In genomic region chr1:70469184-70469583, GRCh38 we compare ENCODE assay signal across 8 cellular contexts. TPM values are rescaled to one million over a fixed set of nuclear protein-coding genes. Genes with fewer than 3 reads are reported as not detected.
DNase-seq lines count a peak whose midpoint lies in the region; ATAC-seq, FAIRE-seq and TF ChIP-seq lines count a peak whose summit lies in the region.
"Not testable (repeated sequence)": the region's sequence is repeated elsewhere in the genome, so short reads cannot be mapped to it uniquely, and the experiment has no call there.

No MANE protein-coding gene starts in this region.

- H2BK20ac ChIP-seq in IMR-90 (ENCODE audit: low read depth, low read length) = not testable (repeated sequence)

- H3K9ac ChIP-seq in IMR-90 (ENCODE audit: low read depth, low read length); K562 (ENCODE audit: insufficient read depth in 1 of 2, low read depth in 2 of 2, low read length in 2 of 2): not testable (repeated sequence)

- not testable (repeated sequence) for TF ChIP-seq CTCF in GM23338 (conservative IDR thresholded peaks at IDR 0.05; ENCODE audit: low read depth in 2 of 2); IMR-90 (conservative IDR thresholded peaks at IDR 0.05; ENCODE audit: low read depth, low read length); K562 (IDR thresholded peaks at IDR 0.05 in 2 of 3, conservative IDR thresholded peaks at IDR 0.05 in 1 of 3; ENCODE audit: insufficient read depth in 2 of 3, low read depth in 1 of 3, low read length in 3 of 3); foreskin keratinocyte (conservative IDR thresholded peaks at IDR 0.05)

- H3K9me3 ChIP-seq in IMR-90 (ENCODE audit: control insufficient read depth, insufficient read depth, low read length); K562 (replicated peaks; ENCODE audit: control insufficient read depth, insufficient read depth, low read depth, low read length): not testable (repeated sequence)

- not testable (repeated sequence) for TF ChIP-seq RAD21 in IMR-90 (IDR thresholded peaks at IDR 0.05; ENCODE audit: low read length); K562 (CRISPR knock-in tag; conservative IDR thresholded peaks at IDR 0.05 in 1 of 2, IDR thresholded peaks at IDR 0.05 in 1 of 2)

- H3K27ac Mint-ChIP-seq in GM23338 = not testable (repeated sequence)
- peak overlapping the region; percentile 16 for H3K27ac Mint-ChIP-seq in stimulated activated naive B cell treated with anti-CD40 and anti-IgM and Interleukin-4, amounts not matched to agents 10 μg/mL and 1 μg/mL and 100 μg/mL, for 72 hours

- intact Hi-C loops in IMR-90 (cut with micrococcal nuclease); K562 (cut with micrococcal nuclease): not testable (repeated sequence)

- H3K4me1 ChIP-seq in GM23338 (ENCODE audit: insufficient read depth); IMR-90 (ENCODE audit: control insufficient read depth, insufficient read depth, low read length); K562 (replicated peaks in 1 of 2; ENCODE audit: control insufficient read depth in 2 of 2, insufficient read depth in 2 of 2, low read length in 2 of 2); foreskin keratinocyte: not testable (repeated sequence)

- H3K9me1 ChIP-seq in IMR-90 (ENCODE audit: insufficient read depth, low read length); K562 (ENCODE audit: control insufficient read depth, insufficient read depth, low read length): not testable (repeated sequence)

- not testable (repeated sequence) for TF ChIP-seq EP300 in K562 (IDR thresholded peaks at IDR 0.05; ENCODE audit: low read length)

- not testable (repeated sequence) for H3K9me2 ChIP-seq in GM23338 (ENCODE audit: insufficient read depth)

- H3K79me2 ChIP-seq in GM23338 (replicated peaks; ENCODE audit: insufficient read depth); K562 (ENCODE audit: control insufficient read depth, insufficient read depth, low read length): not testable (repeated sequence)

- H3K4me2 ChIP-seq in GM23338; IMR-90 (ENCODE audit: low read depth, low read length); K562 (ENCODE audit: insufficient read depth, low read length): not testable (repeated sequence)

- H3K27me3 Mint-ChIP-seq in GM23338 (ENCODE audit: insufficient read depth, low read depth, poor library complexity) = not testable (repeated sequence)
- H3K27me3 Mint-ChIP-seq in stimulated activated naive B cell treated with anti-CD40 and anti-IgM and Interleukin-4, amounts not matched to agents 10 μg/mL and 1 μg/mL and 100 μg/mL, for 72 hours = peaks cover 28% of the 10 kb centered on the region in 2 donors

- H3K4ac ChIP-seq in IMR-90 (ENCODE audit: low read depth, low read length) = not testable (repeated sequence)

- H3K27me3 ChIP-seq in GM23338 (ENCODE audit: insufficient read depth); IMR-90 (ENCODE audit: control insufficient read depth, insufficient read depth, low read length); K562 (ENCODE audit: control insufficient read depth in 2 of 2, insufficient read depth in 2 of 2, low read length in 2 of 2); foreskin keratinocyte: not testable (repeated sequence)

- DNase-seq in ELR (ENCODE audit: low read depth) = peak; percentile 13
- DNase-seq in GM23338 (ENCODE audit: low spot score); K562 (ENCODE audit: extremely low read depth in 1 of 4, low spot score in 3 of 4); foreskin keratinocyte; stimulated activated naive B cell treated with anti-CD40 and anti-IgM and Interleukin-4, amounts not matched to agents 10 μg/mL and 1 μg/mL and 100 μg/mL, for 72 hours: not testable (repeated sequence)
- peak; percentile 8 for DNase-seq in IMR-90
- peak; percentile 31 for DNase-seq in fibroblast of peridontal ligament (ENCODE audit: extremely low read depth)

- H3K56ac ChIP-seq in IMR-90 (ENCODE audit: extremely low read depth, insufficient read depth, low read length) = not testable (repeated sequence)

- TF ChIP-seq POLR2A in IMR-90 (IDR thresholded peaks at IDR 0.05; ENCODE audit: low read depth, low read length); K562 (conservative IDR thresholded peaks at IDR 0.05): not testable (repeated sequence)

- H3K27ac ChIP-seq in GM23338 (ENCODE audit: low read depth); IMR-90 (ENCODE audit: insufficient read depth, low read length); K562 (ENCODE audit: extremely low read depth, low read depth, low read length); foreskin keratinocyte: not testable (repeated sequence)

- H3K4me1 Mint-ChIP-seq in GM23338; stimulated activated naive B cell treated with anti-CD40 and anti-IgM and Interleukin-4, amounts not matched to agents 10 μg/mL and 1 μg/mL and 100 μg/mL, for 72 hours: not testable (repeated sequence)

- H2BK5ac ChIP-seq in IMR-90 (ENCODE audit: low read depth, low read length, poor library complexity, severe bottlenecking) = not testable (repeated sequence)

- H4K91ac ChIP-seq in IMR-90 (ENCODE audit: insufficient read depth, low read depth, low read length) = not testable (repeated sequence)

- H4K5ac ChIP-seq in IMR-90 (ENCODE audit: low read depth, low read length) = not testable (repeated sequence)

- not testable (repeated sequence) for H2AK5ac ChIP-seq in IMR-90 (ENCODE audit: low read depth, low read length)

- H3K9me3 Mint-ChIP-seq in GM23338; stimulated activated naive B cell treated with anti-CD40 and anti-IgM and Interleukin-4, amounts not matched to agents 10 μg/mL and 1 μg/mL and 100 μg/mL, for 72 hours: not testable (repeated sequence)

- H3K36me3 ChIP-seq in GM23338 (ENCODE audit: insufficient read depth); IMR-90 (ENCODE audit: control insufficient read depth, insufficient read depth, low read length); K562 (ENCODE audit: control insufficient read depth, insufficient read depth, low read length): not testable (repeated sequence)

- dilution Hi-C loops in IMR-90 (cut with HindIII; ENCODE audit: low sequenced_read_pairs, unreplicated experiment) = not testable (repeated sequence)

- not testable (repeated sequence) for H4K20me1 ChIP-seq in GM23338 (replicated peaks; ENCODE audit: insufficient read depth); IMR-90 (ENCODE audit: insufficient read depth, low read length); K562 (replicated peaks; ENCODE audit: control insufficient read depth, insufficient read depth, low read length)

- POLR2A ChIA-PET in IMR-90 (lab: Charles Lee; ENCODE audit: unreplicated experiment) = not testable (repeated sequence)
- POLR2A ChIA-PET in K562 (lab: Yijun Ruan, JAX) = interaction anchor here (1.5 kb wide), 1 partner anchor 14 kb away, joined by 4 read pairs; no protein-coding TSS in a partner anchor

- not testable (repeated sequence) for FAIRE-seq in K562 (lab: Jason Lieb, UNC)

- CTCF ChIA-PET in IMR-90 (lab: Yijun Ruan, JAX); K562 (lab: Yijun Ruan, JAX; ENCODE audit: low intra/inter-chr PET ratio): not testable (repeated sequence)

- H3F3A ChIP-seq in GM23338 (replicated peaks; ENCODE audit: low read depth) = not testable (repeated sequence)

- peak overlapping the region; percentile 92 for H2AFZ ChIP-seq in GM23338
- not testable (repeated sequence) for H2AFZ ChIP-seq in IMR-90 (replicated peaks; ENCODE audit: low read length, poor library complexity); K562 (ENCODE audit: low read depth, low read length)

- H3K18ac ChIP-seq in IMR-90 (ENCODE audit: low read depth, low read length) = not testable (repeated sequence)

- H3K14ac ChIP-seq in IMR-90 (replicated peaks; ENCODE audit: low read depth, low read length) = not testable (repeated sequence)

- not testable (repeated sequence) for BruUV-seq in IMR-90 (replicated peaks; lab: Mats Ljungman, UMichigan); K562 (replicated peaks; lab: Mats Ljungman, UMichigan)

- H3K79me1 ChIP-seq in IMR-90 (ENCODE audit: low read depth in 1 of 2, low read length in 2 of 2) = not testable (repeated sequence)

- H2BK15ac ChIP-seq in IMR-90 (ENCODE audit: low read depth, low read length) = not testable (repeated sequence)

- H2AK9ac ChIP-seq in IMR-90 (replicated peaks; ENCODE audit: low read depth, low read length, poor library complexity) = not testable (repeated sequence)

- WGBS in IMR-90 (ENCODE audit: extremely low coverage in 2 of 2, insufficient read length in 1 of 2), 2 experiments = no CpG with 5 or more reads among the region's 2 CpGs
- WGBS in K562 (ENCODE audit: insufficient coverage, low coverage, missing lambda C conversion rate) = 8% methylated on average over 2 of the region's 2 CpGs

- H4K8ac ChIP-seq in IMR-90 (ENCODE audit: low read depth in 2 of 2, low read length in 2 of 2) = not testable (repeated sequence)

- H2BK120ac ChIP-seq in IMR-90 (ENCODE audit: low read depth, low read length) = not testable (repeated sequence)

- not testable (repeated sequence) for ATAC-seq in GM23338; IMR-90 (ENCODE audit: low read depth); SK-N-SH treated with all-trans-retinoic acid at 6 μM for 48 hours; K562; stimulated activated naive B cell treated with anti-CD40 and anti-IgM and Interleukin-4, amounts not matched to agents 10 μg/mL and 1 μg/mL and 100 μg/mL, for 72 hours (replicated peaks)
- peak; percentile 48 for ATAC-seq in foreskin keratinocyte

- in situ Hi-C loops in IMR-90 (cut with MboI; ENCODE audit: low sequenced_read_pairs); K562 (cut with MboI): not testable (repeated sequence)

- H3K4me3 ChIP-seq in GM23338; IMR-90 (ENCODE audit: insufficient read depth, low read depth, low read length); K562: not testable (repeated sequence)

- not testable (repeated sequence) for H3K36me3 Mint-ChIP-seq in GM23338 (ENCODE audit: low read depth); stimulated activated naive B cell treated with anti-CD40 and anti-IgM and Interleukin-4, amounts not matched to agents 10 μg/mL and 1 μg/mL and 100 μg/mL, for 72 hours

- not testable (repeated sequence) for H3K23ac ChIP-seq in IMR-90 (ENCODE audit: low read depth, low read length)

- H3K4me3 Mint-ChIP-seq in GM23338; stimulated activated naive B cell treated with anti-CD40 and anti-IgM and Interleukin-4, amounts not matched to agents 10 μg/mL and 1 μg/mL and 100 μg/mL, for 72 hours: not testable (repeated sequence)

RNA-seq across cellular contexts. Expression of gene CTH, which starts 58.1 kb away (rescaled TPM):
- 34.3 and 35.9 TPM in 2 replicates for total RNA-seq in GM23338 (2014; rRNA removed; shearing (Covaris generic))
- polyA plus RNA-seq in GM23338 (2016; fragmentation: Nextera tagmentation; extraction: Ambion mirVana) (25.3 and 31.0 TPM in 2 replicates), IMR-90 (2012; rRNA removed) (2.8 and 3.0 TPM in 2 replicates), K562 (2011; rRNA removed) (26.9 and 29.9 TPM in 2 replicates), K562 (2014; fragmentation: Illumina TruSeq; extraction: Trizol) (42.0 and 45.3 TPM in 2 replicates), K562 (2014; fragmentation: Nextera tagmentation; extraction: Ambion mirVana) (10 to 100 TPM; 45.6 to 54.4 TPM), K562 (2014; rRNA removed) (34.6 and 36.0 TPM in 2 replicates), foreskin keratinocyte (3.7 and 4.4 TPM in 2 replicates)
- total RNA-seq in IMR-90 (2012; rRNA removed) (2.5 and 2.7 TPM in 2 replicates), K562 (2014; rRNA removed) (17.3 and 17.4 TPM in 2 replicates), K562 (2014; rRNA removed; fragmentation: Illumina TruSeq; extraction: Trizol) (26.6 and 31.5 TPM in 2 replicates), K562 (2015; rRNA removed; fragmentation: Illumina TruSeq; extraction: Trizol) (7.0 and 8.0 TPM in 2 replicates), K562 (2021) (26.1 and 30.9 TPM in 2 replicates), foreskin keratinocyte (4.7 and 6.0 TPM in 2 replicates)
- polyA plus RNA-seq in IMR-90 (2012; cell fraction: cytosol; rRNA removed) = 1.2 and 1.4 TPM in 2 replicates
- 1.2 and 5.2 TPM in 2 replicates for polyA plus RNA-seq in IMR-90 (2012; cell fraction: nucleus; rRNA removed; ENCODE audit: low replicate concordance)
- 20.6 and 29.3 TPM in 2 replicates for total RNA-seq in K562 (2011; cell fraction: chromatin; rRNA removed; ENCODE audit: low replicate concordance)
- total RNA-seq in K562 (2011; cell fraction: nucleolus; rRNA removed) = 17.0 and 18.3 TPM in 2 replicates
- 18.4 and 19.7 TPM in 2 replicates for total RNA-seq in K562 (2011; cell fraction: nucleoplasm; rRNA removed)
- 26.8 and 27.2 TPM in 2 replicates for polyA plus RNA-seq in K562 (2011; cell fraction: cytosol; rRNA removed)
- polyA plus RNA-seq in K562 (2011; cell fraction: nucleus; rRNA removed) = 18.6 and 20.2 TPM in 2 replicates
- polyA plus RNA-seq in K562 (2012) = 11.6 and 84.2 TPM in 2 replicates
- 24.1 and 27.0 TPM in 2 replicates for polyA minus RNA-seq in K562 (2011; rRNA and poly(A)+ RNA removed)
- polyA minus RNA-seq in K562 (2011; cell fraction: cytosol; rRNA and poly(A)+ RNA removed) = 12.2 and 17.0 TPM in 2 replicates
- 12.3 and 21.4 TPM in 2 replicates for polyA minus RNA-seq in K562 (2011; cell fraction: nucleus; rRNA and poly(A)+ RNA removed)
